ENCODE assay signal across 23 cellular contexts in the genomic region with DNA sequence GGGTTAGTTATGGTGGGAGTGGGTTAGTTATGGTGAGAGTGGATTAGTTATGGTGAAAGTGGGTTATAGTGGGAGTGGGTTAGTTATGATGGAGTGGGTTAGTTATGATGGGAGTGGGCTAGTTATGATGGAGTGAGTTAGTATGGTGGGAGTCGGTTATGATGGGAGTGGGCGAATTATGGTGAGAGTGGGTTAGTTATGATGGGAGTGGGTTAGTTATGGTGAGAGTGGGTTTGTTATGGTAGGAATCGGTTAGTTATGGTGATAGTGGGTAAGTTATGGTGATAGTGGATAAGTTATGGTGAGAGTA.
"Had no signal": no experiment of that assay in that cellular context is flagged by ENCODE, and none has a peak within 500 bp of the region (broad histone marks: within the 10 kb centered on the region; RNA-seq: fewer than 3 reads in every experiment).

No MANE protein-coding gene starts in this region.

- H3K27ac Mint-ChIP-seq: mesothelial cell of epicardium, naive B cell had no signal

- H3K36me3 ChIP-seq: esophagus muscularis mucosa, gastroesophageal sphincter, heart left ventricle, left lung, lower lobe of right lung had no signal

- H3K4me3 ChIP-seq: coronary artery, dorsolateral prefrontal cortex, esophagus muscularis mucosa, gastroesophageal sphincter, heart left ventricle, left lung, lower lobe of right lung, mucosa of descending colon had no signal

- H3K9me3 ChIP-seq: esophagus muscularis mucosa, gastroesophageal sphincter, heart left ventricle, left lung, lower lobe of right lung, mucosa of descending colon had no signal

- H3K4me3 Mint-ChIP-seq: mesothelial cell of epicardium, naive B cell had no signal

- H3K4me1 ChIP-seq: esophagus muscularis mucosa, foreskin keratinocyte, gastroesophageal sphincter, heart left ventricle, left lung, lower lobe of right lung had no signal

- H3K27ac ChIP-seq: coronary artery, dorsolateral prefrontal cortex, esophagus muscularis mucosa, foreskin keratinocyte, gastroesophageal sphincter, heart left ventricle, left lung, lower lobe of right lung had no signal

- ATAC-seq: foreskin keratinocyte, gastroesophageal sphincter, heart left ventricle, left cardiac atrium, left lung, left ventricle myocardium superior, lower lobe of right lung, mucosa of descending colon had no signal

- H3K9me3 Mint-ChIP-seq: mesothelial cell of epicardium had no signal

- H3K36me3 Mint-ChIP-seq: mesothelial cell of epicardium, naive B cell had no signal

- H3K4me1 Mint-ChIP-seq: mesothelial cell of epicardium had no signal

- DNase-seq: dermis blood vessel endothelial cell; dorsolateral prefrontal cortex; effector CD4-positive, alpha-beta T cell; effector memory CD4-positive, alpha-beta T cell; foreskin keratinocyte; heart left ventricle; hippocampal formation; left cardiac atrium; left lung; left ventricle myocardium superior; lower lobe of right lung; mesenchymal stem cell; mucosa of descending colon; naive B cell had no signal

- H3K27me3 ChIP-seq: foreskin keratinocyte had no signal

- FAIRE-seq: colon, endothelial cell of umbilical vein, frontal cortex, islet of Langerhans, keratinocyte had no signal
